ENCODE assay signal across 9 cellular contexts in genomic region chr7:75662579-75663301, GRCh38.
A peak's percentile ranks its signal among the peaks of the same experiment; 100 is the strongest.
DNase-seq lines count a peak whose midpoint lies in the region; ATAC-seq and TF ChIP-seq lines count a peak whose summit lies in the region.
"Had no signal": no experiment of that assay in that cellular context is flagged by ENCODE, and none has a peak within 500 bp of the region (broad histone marks: within the 10 kb centered on the region; RNA-seq: fewer than 3 reads in every experiment).

No MANE protein-coding gene starts in this region.

- no peak for DNase-seq in hepatic stellate cell (ENCODE audit: low spot score)
- no peak for DNase-seq in activated effector memory CD4-positive, alpha-beta T cell treated with anti-CD3 and anti-CD28 coated beads, Interleukin-2, amount 50 U/mL, for 16 hours
- DNase-seq in HUDEP-2 (lab: John Stamatoyannopoulos, UW; ENCODE audit: unreplicated experiment in 76 of 76) = no peak
- DNase-seq: NCI-H2029 treated with DMSO at 0.1 percent for 48 hours had no signal

- TF ChIP-seq CTCF in gastroesophageal sphincter (IDR thresholded peaks at IDR 0.05) = no peak

- H3K36me3 Mint-ChIP-seq in stimulated activated memory B cell treated with anti-CD40 and anti-IgM and Interleukin-4, amounts not matched to agents 10 μg/mL and 1 μg/mL and 100 μg/mL, for 72 hours = no peaks in the 10 kb centered on the region

- no peaks in the 10 kb centered on the region for H3K9me3 Mint-ChIP-seq in stimulated activated memory B cell treated with anti-CD40 and anti-IgM and Interleukin-4, amounts not matched to agents 10 μg/mL and 1 μg/mL and 100 μg/mL, for 72 hours

- H3K4me1 Mint-ChIP-seq in stimulated activated memory B cell treated with anti-CD40 and anti-IgM and Interleukin-4, amounts not matched to agents 10 μg/mL and 1 μg/mL and 100 μg/mL, for 72 hours = peaks cover 25% of the 10 kb centered on the region

- H3K36me3 ChIP-seq in gastroesophageal sphincter = no peaks in the 10 kb centered on the region

- no peaks in the 10 kb centered on the region for H3K9me3 ChIP-seq in gastroesophageal sphincter

- no peak overlapping the region for H3K27ac ChIP-seq in gastroesophageal sphincter

- peak; percentile 91 for ATAC-seq in GM19025 (IDR thresholded peaks at IDR 0.05; ENCODE audit: low read depth, unreplicated experiment)
- ATAC-seq in HG02610 (IDR thresholded peaks at IDR 0.05; ENCODE audit: unreplicated experiment) = peak; percentile 82
- peak; percentile 77 for ATAC-seq in HG03565 (IDR thresholded peaks at IDR 0.05; ENCODE audit: unreplicated experiment)
- peak; percentile 94 for ATAC-seq in stimulated activated memory B cell treated with anti-CD40 and anti-IgM and Interleukin-4, amounts not matched to agents 10 μg/mL and 1 μg/mL and 100 μg/mL, for 72 hours
- ATAC-seq in gastroesophageal sphincter = no peak

- peak overlapping the region; percentile 80 for H3K27ac Mint-ChIP-seq in stimulated activated memory B cell treated with anti-CD40 and anti-IgM and Interleukin-4, amounts not matched to agents 10 μg/mL and 1 μg/mL and 100 μg/mL, for 72 hours

- 69 to 71% methylated on average over 8 to 12 of the region's 12 CpGs for WGBS in gastroesophageal sphincter (ENCODE audit: low coverage in 1 of 2), 2 donors

- no peak for TF ChIP-seq EP300 in gastroesophageal sphincter (IDR thresholded peaks at IDR 0.05)

- no peaks in the 10 kb centered on the region for H3K27me3 ChIP-seq in gastroesophageal sphincter

- H3K4me3 ChIP-seq in gastroesophageal sphincter = no peak overlapping the region

- TF ChIP-seq POLR2A in gastroesophageal sphincter (IDR thresholded peaks at IDR 0.05) = no peak

- H3K27me3 Mint-ChIP-seq in stimulated activated memory B cell treated with anti-CD40 and anti-IgM and Interleukin-4, amounts not matched to agents 10 μg/mL and 1 μg/mL and 100 μg/mL, for 72 hours = no peaks in the 10 kb centered on the region

- H3K4me3 Mint-ChIP-seq in stimulated activated memory B cell treated with anti-CD40 and anti-IgM and Interleukin-4, amounts not matched to agents 10 μg/mL and 1 μg/mL and 100 μg/mL, for 72 hours = peak overlapping the region; percentile 69

- peaks cover 0 to 13% (median 0%) of the 10 kb centered on the region in 3 donors for H3K4me1 ChIP-seq in gastroesophageal sphincter
